ENCODE assay signal across 37 cellular contexts in genomic region chr1:112731451-112731850, GRCh38. TPM values are rescaled to one million over a fixed set of nuclear protein-coding genes. Genes with fewer than 3 reads are reported as not detected.
"Had no signal": no experiment of that assay in that cellular context is flagged by ENCODE, and none has a peak within 500 bp of the region (broad histone marks: within the 10 kb centered on the region; RNA-seq: fewer than 3 reads in every experiment).

No MANE protein-coding gene starts in this region.

- FAIRE-seq: frontal cortex had no signal

- H3K27me3 ChIP-seq: adrenal gland, ascending aorta, breast epithelium, cardiac muscle cell had no signal

- H3K27ac Mint-ChIP-seq: activated B cell treated with CpG ODN at 0.5 μM for 24 hours; activated CD4-positive, alpha-beta memory T cell treated with anti-CD3 and anti-CD28 coated beads for 36 hours; activated CD8-positive, alpha-beta memory T cell treated with anti-CD3 and anti-CD28 coated beads, Interleukin-2, amount 10 ng/mL, durations not matched to agents 7 days and 5 days; activated CD8-positive, alpha-beta T cell treated with anti-CD3 and anti-CD28 coated beads, Interleukin-2, amount 10 ng/mL, durations not matched to agents 7 days and 5 days; activated naive CD4-positive, alpha-beta T cell treated with anti-CD3 and anti-CD28 coated beads for 36 hours; activated naive CD4-positive, alpha-beta T cell treated with anti-CD3 and anti-CD28 coated beads, Interleukin-2, amount 50 U/mL, for 24 hours; activated naive CD8-positive, alpha-beta T cell treated with anti-CD3 and anti-CD28 coated beads for 36 hours; activated naive CD8-positive, alpha-beta T cell treated with anti-CD3 and anti-CD28 coated beads, Interleukin-2, amount 50 U/mL, for 24 hours; activated T-helper 1 cell treated with anti-CD3 and anti-CD28 coated beads, Interleukin-12 subunit alpha, Interleukin-12 subunit beta, Interleukin-2, Interleukin-4 antibody, amounts not matched to agents 30 ng/mL and 10 ng/mL and 1 ng/mL, durations not matched to agents 14 hours and 24 hours and 36 hours; activated T-helper 2 cell treated with anti-CD3 and anti-CD28 coated beads, Interferon-gamma antibody, Interleukin-2, Interleukin-4, amounts not matched to agents 10 μg/mL and 5 μg/mL and 100 μg/mL, durations not matched to agents 14 hours and 24 hours and 36 hours; brain; dendritic cell treated with granulocyte-macrophage colony-stimulating factor and Interleukin-4, amounts not matched to agents 40 ng/mL and 50 ng/mL, for 4 days; endodermal cell; T-helper 17 cell; T-helper 2 cell treated with Interferon-gamma antibody and Interleukin-4, amounts not matched to agents 5 μg/mL and 100 μg/mL, for 36 hours had no signal

- H3K9me3 ChIP-seq: adrenal gland, ascending aorta, breast epithelium had no signal

- H3K27me3 Mint-ChIP-seq: activated CD4-positive, alpha-beta memory T cell treated with anti-CD3 and anti-CD28 coated beads for 36 hours; activated naive CD4-positive, alpha-beta T cell treated with anti-CD3 and anti-CD28 coated beads, Interleukin-2, amount 50 U/mL, for 24 hours had no signal

- H3K4me1 Mint-ChIP-seq: activated CD8-positive, alpha-beta memory T cell treated with anti-CD3 and anti-CD28 coated beads, Interleukin-2, amount 10 ng/mL, durations not matched to agents 7 days and 5 days; T-helper 17 cell had no signal

- ATAC-seq: activated CD4-positive, CD25-positive, alpha-beta regulatory T cell treated with anti-CD3 and anti-CD28 coated beads, Interleukin-2, amount 50 U/mL, for 24 hours; activated CD8-positive, alpha-beta memory T cell treated with anti-CD3 and anti-CD28 coated beads, Interleukin-2, amount 10 ng/mL, durations not matched to agents 7 days and 5 days; activated CD8-positive, alpha-beta T cell treated with anti-CD3 and anti-CD28 coated beads, Interleukin-2, amount 10 ng/mL, durations not matched to agents 7 days and 5 days; activated naive CD8-positive, alpha-beta T cell treated with anti-CD3 and anti-CD28 coated beads, Interleukin-2, amount 50 U/mL, for 24 hours; esophagus mucosa; T-helper 17 cell had no signal

- DNase-seq: activated B cell treated with CpG ODN at 0.5 μM for 24 hours; activated CD4-positive, alpha-beta memory T cell treated with anti-CD3 and anti-CD28 coated beads for 36 hours; activated CD4-positive, alpha-beta T cell treated with anti-CD3 and anti-CD28 coated beads for 48 hours; activated CD8-positive, alpha-beta memory T cell treated with anti-CD3 and anti-CD28 coated beads, Interleukin-2, amount 10 ng/mL, durations not matched to agents 7 days and 5 days; activated CD8-positive, alpha-beta memory T cell treated with anti-CD3 and anti-CD28 coated beads, Interleukin-2, amount 50 U/mL, for 4 hours; activated CD8-positive, alpha-beta T cell treated with anti-CD3 and anti-CD28 coated beads, Interleukin-2, amount 10 ng/mL, durations not matched to agents 7 days and 5 days; activated effector memory CD4-positive, alpha-beta T cell treated with anti-CD3 and anti-CD28 coated beads, Interleukin-2, amount 50 U/mL, for 16 hours; activated naive CD4-positive, alpha-beta T cell treated with anti-CD3 and anti-CD28 coated beads for 36 hours; activated naive CD8-positive, alpha-beta T cell treated with anti-CD3 and anti-CD28 coated beads for 36 hours; activated naive CD8-positive, alpha-beta T cell treated with anti-CD3 and anti-CD28 coated beads, Interleukin-2, amount 50 U/mL, for 24 hours; activated T-cell treated with anti-CD3 and anti-CD28 coated beads, Interleukin-2, amount 50 U/mL, for 1 hour; activated T-cell treated with anti-CD3 and anti-CD28 coated beads, Interleukin-2, amount 50 U/mL, for 48 hours; adrenal gland; amygdala; central memory CD4-positive, alpha-beta T cell; cerebellar nuclear complex; dorsolateral prefrontal cortex; effector memory CD4-positive, alpha-beta T cell; foreskin fibroblast; head of caudate nucleus; T-helper 17 cell; T1000; WERI-Rb-1 had no signal

- H3K36me3 ChIP-seq: adrenal gland, ascending aorta, breast epithelium, cardiac muscle cell, WERI-Rb-1 had no signal

- H3K27ac ChIP-seq: adrenal gland, ascending aorta, breast epithelium, cardiac muscle cell, coronary artery, dorsolateral prefrontal cortex, WERI-Rb-1 had no signal

- H3K36me3 Mint-ChIP-seq: activated CD4-positive, alpha-beta memory T cell treated with anti-CD3 and anti-CD28 coated beads for 36 hours; activated CD8-positive, alpha-beta memory T cell treated with anti-CD3 and anti-CD28 coated beads, Interleukin-2, amount 10 ng/mL, durations not matched to agents 7 days and 5 days; activated naive CD4-positive, alpha-beta T cell treated with anti-CD3 and anti-CD28 coated beads, Interleukin-2, amount 50 U/mL, for 24 hours; activated naive CD8-positive, alpha-beta T cell treated with anti-CD3 and anti-CD28 coated beads for 36 hours; brain had no signal

- H3K4me1 ChIP-seq: adrenal gland, ascending aorta, breast epithelium had no signal

- H3K4me3 ChIP-seq: adrenal gland, ascending aorta, breast epithelium, cardiac muscle cell, coronary artery, dorsolateral prefrontal cortex had no signal

- H3K4me3 Mint-ChIP-seq: activated B cell treated with CpG ODN at 0.5 μM for 24 hours; activated CD4-positive, alpha-beta memory T cell treated with anti-CD3 and anti-CD28 coated beads for 36 hours; activated CD8-positive, alpha-beta memory T cell treated with anti-CD3 and anti-CD28 coated beads, Interleukin-2, amount 10 ng/mL, durations not matched to agents 7 days and 5 days; activated CD8-positive, alpha-beta T cell treated with anti-CD3 and anti-CD28 coated beads, Interleukin-2, amount 10 ng/mL, durations not matched to agents 7 days and 5 days; activated naive CD4-positive, alpha-beta T cell treated with anti-CD3 and anti-CD28 coated beads for 36 hours; activated naive CD4-positive, alpha-beta T cell treated with anti-CD3 and anti-CD28 coated beads, Interleukin-2, amount 50 U/mL, for 24 hours; activated naive CD8-positive, alpha-beta T cell treated with anti-CD3 and anti-CD28 coated beads for 36 hours; activated naive CD8-positive, alpha-beta T cell treated with anti-CD3 and anti-CD28 coated beads, Interleukin-2, amount 50 U/mL, for 24 hours; activated T-helper 1 cell treated with anti-CD3 and anti-CD28 coated beads, Interleukin-12 subunit alpha, Interleukin-12 subunit beta, Interleukin-2, Interleukin-4 antibody, amounts not matched to agents 30 ng/mL and 10 ng/mL and 1 ng/mL, durations not matched to agents 14 hours and 24 hours and 36 hours; brain; dendritic cell treated with granulocyte-macrophage colony-stimulating factor and Interleukin-4, amounts not matched to agents 40 ng/mL and 50 ng/mL, for 4 days; endodermal cell; T-helper 17 cell; T-helper 2 cell treated with Interferon-gamma antibody and Interleukin-4, amounts not matched to agents 5 μg/mL and 100 μg/mL, for 36 hours had no signal

- H3K9me3 Mint-ChIP-seq: activated B cell treated with CpG ODN at 0.5 μM for 24 hours; activated CD4-positive, alpha-beta memory T cell treated with anti-CD3 and anti-CD28 coated beads for 36 hours; activated naive CD4-positive, alpha-beta T cell treated with anti-CD3 and anti-CD28 coated beads for 36 hours; activated naive CD4-positive, alpha-beta T cell treated with anti-CD3 and anti-CD28 coated beads, Interleukin-2, amount 50 U/mL, for 24 hours; activated naive CD8-positive, alpha-beta T cell treated with anti-CD3 and anti-CD28 coated beads for 36 hours; activated T-helper 1 cell treated with anti-CD3 and anti-CD28 coated beads, Interleukin-12 subunit alpha, Interleukin-12 subunit beta, Interleukin-2, Interleukin-4 antibody, amounts not matched to agents 30 ng/mL and 10 ng/mL and 1 ng/mL, durations not matched to agents 14 hours and 24 hours and 36 hours; activated T-helper 2 cell treated with anti-CD3 and anti-CD28 coated beads, Interferon-gamma antibody, Interleukin-2, Interleukin-4, amounts not matched to agents 10 μg/mL and 5 μg/mL and 100 μg/mL, durations not matched to agents 14 hours and 24 hours and 36 hours; brain; dendritic cell treated with granulocyte-macrophage colony-stimulating factor and Interleukin-4, amounts not matched to agents 40 ng/mL and 50 ng/mL, for 4 days; T-helper 2 cell treated with Interferon-gamma antibody and Interleukin-4, amounts not matched to agents 5 μg/mL and 100 μg/mL, for 36 hours had no signal

RNA-seq across cellular contexts. Expression of gene PPM1J, which starts 16.3 kb away (rescaled TPM):
- total RNA-seq: activated CD8-positive, alpha-beta T cell treated with anti-CD3 and anti-CD28 coated beads, Interleukin-2, amount 10 ng/mL, durations not matched to agents 7 days and 5 days had no signal
